38 cellular contexts compared by ENCODE assay signal in genomic region chr7:27708485-27708884, GRCh38.
"Had no signal": no experiment of that assay in that cellular context is flagged by ENCODE, and none has a peak within 500 bp of the region (broad histone marks: within the 10 kb centered on the region; RNA-seq: fewer than 3 reads in every experiment).

No MANE protein-coding gene starts in this region.

- ATAC-seq: activated naive CD4-positive, alpha-beta T cell treated with anti-CD3 and anti-CD28 coated beads, Interleukin-2, amount 50 U/mL, for 72 hours; activated naive CD8-positive, alpha-beta T cell treated with anti-CD3 and anti-CD28 coated beads, Interleukin-2, amount 50 U/mL, for 24 hours; activated T-cell treated with anti-CD3 and anti-CD28 coated beads, Interleukin-2, amount 50 U/mL, for 4 hours; body of pancreas had no signal

- FAIRE-seq: astrocyte, bronchial epithelial cell had no signal

- H3K27ac Mint-ChIP-seq: activated naive CD4-positive, alpha-beta T cell treated with anti-CD3 and anti-CD28 coated beads for 36 hours; activated naive CD4-positive, alpha-beta T cell treated with anti-CD3 and anti-CD28 coated beads, Interleukin-2, amount 10 ng/mL, durations not matched to agents 7 days and 5 days; activated naive CD4-positive, alpha-beta T cell treated with anti-CD3 and anti-CD28 coated beads, Interleukin-2, amount 50 U/mL, for 24 hours; activated naive CD4-positive, alpha-beta T cell treated with anti-CD3 and anti-CD28 coated beads, Interleukin-2, amount 50 U/mL, for 72 hours; activated naive CD8-positive, alpha-beta T cell; activated naive CD8-positive, alpha-beta T cell treated with anti-CD3 and anti-CD28 coated beads for 36 hours; activated naive CD8-positive, alpha-beta T cell treated with anti-CD3 and anti-CD28 coated beads, Interleukin-2, amount 10 ng/mL, durations not matched to agents 7 days and 5 days; activated naive CD8-positive, alpha-beta T cell treated with anti-CD3 and anti-CD28 coated beads, Interleukin-2, amount 50 U/mL, for 24 hours; activated T-cell treated with anti-CD3 and anti-CD28 coated beads, Interleukin-2, amount 50 U/mL, for 24 hours; activated T-cell treated with anti-CD3 and anti-CD28 coated beads, Interleukin-2, amount 50 U/mL, for 72 hours; activated T-helper 1 cell treated with anti-CD3 and anti-CD28 coated beads, Interleukin-12 subunit alpha, Interleukin-12 subunit beta, Interleukin-2, Interleukin-4 antibody, amounts not matched to agents 30 ng/mL and 10 ng/mL and 1 ng/mL, durations not matched to agents 14 hours and 24 hours and 36 hours had no signal

- H3K36me3 Mint-ChIP-seq: activated naive CD4-positive, alpha-beta T cell treated with anti-CD3 and anti-CD28 coated beads, Interleukin-2, amount 10 ng/mL, durations not matched to agents 7 days and 5 days; activated naive CD4-positive, alpha-beta T cell treated with anti-CD3 and anti-CD28 coated beads, Interleukin-2, amount 50 U/mL, for 24 hours; activated naive CD4-positive, alpha-beta T cell treated with anti-CD3 and anti-CD28 coated beads, Interleukin-2, amount 50 U/mL, for 72 hours; activated naive CD8-positive, alpha-beta T cell; activated naive CD8-positive, alpha-beta T cell treated with anti-CD3 and anti-CD28 coated beads for 36 hours; brain had no signal

- H3K4me3 ChIP-seq: adrenal gland, ascending aorta, body of pancreas, breast epithelium, cardiac muscle cell had no signal

- H3K4me1 Mint-ChIP-seq: activated naive CD4-positive, alpha-beta T cell treated with anti-CD3 and anti-CD28 coated beads, Interleukin-2, amount 10 ng/mL, durations not matched to agents 7 days and 5 days; activated naive CD4-positive, alpha-beta T cell treated with anti-CD3 and anti-CD28 coated beads, Interleukin-2, amount 50 U/mL, for 24 hours; activated T-helper 17 cell treated with anti-CD3 and anti-CD28 coated beads, Interleukin-2, amount 50 U/mL, for 72 hours; central memory CD8-positive, alpha-beta T cell had no signal

- H3K9me3 ChIP-seq: adrenal gland, ascending aorta, body of pancreas, breast epithelium had no signal

- H3K36me3 ChIP-seq: adrenal gland, ascending aorta, brain microvascular endothelial cell, breast epithelium, cardiac muscle cell had no signal

- H3K4me1 ChIP-seq: ascending aorta, body of pancreas, breast epithelium had no signal

- H3K27ac ChIP-seq: adrenal gland, body of pancreas, breast epithelium, cardiac muscle cell had no signal

- H3K27me3 ChIP-seq: adrenal gland, ascending aorta, body of pancreas, brain microvascular endothelial cell, breast epithelium, cardiac muscle cell had no signal

- H3K9me3 Mint-ChIP-seq: activated naive CD4-positive, alpha-beta T cell treated with anti-CD3 and anti-CD28 coated beads for 36 hours; activated naive CD4-positive, alpha-beta T cell treated with anti-CD3 and anti-CD28 coated beads, Interleukin-2, amount 50 U/mL, for 24 hours; activated naive CD8-positive, alpha-beta T cell treated with anti-CD3 and anti-CD28 coated beads for 36 hours; activated T-cell treated with anti-CD3 and anti-CD28 coated beads, Interleukin-2, amount 50 U/mL, for 24 hours; activated T-helper 1 cell treated with anti-CD3 and anti-CD28 coated beads, Interleukin-12 subunit alpha, Interleukin-12 subunit beta, Interleukin-2, Interleukin-4 antibody, amounts not matched to agents 30 ng/mL and 10 ng/mL and 1 ng/mL, durations not matched to agents 14 hours and 24 hours and 36 hours; activated T-helper 17 cell treated with anti-CD3 and anti-CD28 coated beads, Interleukin-2, amount 50 U/mL, for 72 hours had no signal

- H3K4me3 Mint-ChIP-seq: activated naive CD4-positive, alpha-beta T cell treated with anti-CD3 and anti-CD28 coated beads for 36 hours; activated naive CD4-positive, alpha-beta T cell treated with anti-CD3 and anti-CD28 coated beads, Interleukin-2, amount 10 ng/mL, durations not matched to agents 7 days and 5 days; activated naive CD4-positive, alpha-beta T cell treated with anti-CD3 and anti-CD28 coated beads, Interleukin-2, amount 50 U/mL, for 24 hours; activated naive CD8-positive, alpha-beta T cell; activated naive CD8-positive, alpha-beta T cell treated with anti-CD3 and anti-CD28 coated beads for 36 hours; activated naive CD8-positive, alpha-beta T cell treated with anti-CD3 and anti-CD28 coated beads, Interleukin-2, amount 10 ng/mL, durations not matched to agents 7 days and 5 days; activated naive CD8-positive, alpha-beta T cell treated with anti-CD3 and anti-CD28 coated beads, Interleukin-2, amount 50 U/mL, for 24 hours; activated T-cell treated with anti-CD3 and anti-CD28 coated beads, Interleukin-2, amount 50 U/mL, for 24 hours; activated T-cell treated with anti-CD3 and anti-CD28 coated beads, Interleukin-2, amount 50 U/mL, for 4 hours; activated T-cell treated with anti-CD3 and anti-CD28 coated beads, Interleukin-2, amount 50 U/mL, for 72 hours; activated T-helper 1 cell treated with anti-CD3 and anti-CD28 coated beads, Interleukin-12 subunit alpha, Interleukin-12 subunit beta, Interleukin-2, Interleukin-4 antibody, amounts not matched to agents 30 ng/mL and 10 ng/mL and 1 ng/mL, durations not matched to agents 14 hours and 24 hours and 36 hours; activated T-helper 17 cell treated with anti-CD3 and anti-CD28 coated beads, Interleukin-2, amount 50 U/mL, for 72 hours; brain; central memory CD8-positive, alpha-beta T cell had no signal

- DNase-seq: activated effector memory CD4-positive, alpha-beta T cell treated with anti-CD3 and anti-CD28 coated beads, Interleukin-2, amount 50 U/mL, for 16 hours; activated effector memory CD4-positive, alpha-beta T cell treated with Interleukin-2 at 50 U/mL for 16 hours; activated gamma-delta T cell; activated gamma-delta T cell treated with Interleukin-2 at 50 U/mL for 16 hours; activated naive CD4-positive, alpha-beta T cell; activated naive CD4-positive, alpha-beta T cell treated with anti-CD3 and anti-CD28 coated beads for 36 hours; activated naive CD4-positive, alpha-beta T cell treated with anti-CD3 and anti-CD28 coated beads, Interleukin-2, amount 10 ng/mL, durations not matched to agents 7 days and 5 days; activated naive CD4-positive, alpha-beta T cell treated with anti-CD3 and anti-CD28 coated beads, Interleukin-2, amount 50 U/mL, for 16 hours; activated naive CD4-positive, alpha-beta T cell treated with Interleukin-2 at 50 U/mL for 16 hours; activated naive CD8-positive, alpha-beta T cell treated with anti-CD3 and anti-CD28 coated beads for 36 hours; activated naive CD8-positive, alpha-beta T cell treated with anti-CD3 and anti-CD28 coated beads, Interleukin-2, amount 10 ng/mL, durations not matched to agents 7 days and 5 days; activated naive CD8-positive, alpha-beta T cell treated with anti-CD3 and anti-CD28 coated beads, Interleukin-2, amount 50 U/mL, for 24 hours; activated T-cell treated with anti-CD3 and anti-CD28 coated beads, Interleukin-2, amount 50 U/mL, for 24 hours; activated T-cell treated with anti-CD3 and anti-CD28 coated beads, Interleukin-2, amount 50 U/mL, for 4 hours; activated T-cell treated with anti-CD3 and anti-CD28 coated beads, Interleukin-2, amount 50 U/mL, for 48 hours; activated T-cell treated with anti-CD3 and anti-CD28 coated beads, Interleukin-2, amount 50 U/mL, for 72 hours; adrenal gland; amniotic stem cell; amygdala; anterior cingulate cortex; aorta; body of pancreas; brain microvascular endothelial cell; caudate nucleus; central memory CD4-positive, alpha-beta T cell; cerebellar nuclear complex had no signal
